In the genomic region with DNA sequence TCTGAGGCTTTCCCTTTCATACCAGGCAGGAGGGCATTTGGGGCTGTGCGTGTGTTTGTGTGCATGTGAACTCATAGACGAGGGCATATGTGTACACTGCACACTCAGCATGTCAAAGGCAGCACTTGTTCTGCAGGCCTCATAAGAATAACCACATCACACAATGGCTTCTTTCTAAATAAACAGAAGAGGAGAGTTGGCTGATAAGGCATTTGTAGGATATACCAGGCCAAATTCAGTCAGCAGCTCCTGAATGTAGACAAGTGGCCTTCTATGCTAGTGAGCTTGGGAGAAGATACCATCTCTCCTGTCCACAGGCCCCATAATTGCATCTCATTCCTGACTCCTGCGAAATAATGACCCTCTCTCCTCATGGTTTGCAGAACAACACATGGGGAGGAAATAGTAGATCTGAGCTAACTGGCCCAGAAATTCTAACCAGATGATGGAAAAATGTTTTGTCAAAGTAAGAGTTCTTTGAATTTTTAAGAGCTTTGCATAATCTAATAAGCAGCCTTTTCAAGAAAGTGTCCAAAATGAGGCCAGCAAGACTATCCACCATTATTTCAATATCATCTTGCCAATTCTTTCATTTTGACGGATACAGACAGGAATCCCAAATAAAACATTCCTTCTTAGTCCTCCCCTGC, we compare ENCODE assay signal across 14 cellular contexts.
DNase-seq lines count a peak whose midpoint lies in the region; TF ChIP-seq lines count a peak whose summit lies in the region.
"Had no signal": no experiment of that assay in that cellular context is flagged by ENCODE, and none has a peak within 500 bp of the region (broad histone marks: within the 10 kb centered on the region; RNA-seq: fewer than 3 reads in every experiment).

No MANE protein-coding gene starts in this region.

- H3K4me3 ChIP-seq in fibroblast of the aortic adventitia (ENCODE audit: low read depth, low read length): no peak overlapping the region
- H3K4me3 ChIP-seq: BLaER1, GM12878, lower lobe of right lung had no signal

- DNase-seq in Ammon's horn (ENCODE audit: low spot score): peak; percentile 67
- DNase-seq in SK-N-DZ (ENCODE audit: low spot score): peak; percentile 18
- DNase-seq in fibroblast of the aortic adventitia (ENCODE audit: low read depth): peak; percentile 26
- peak; percentile 1 for DNase-seq in occipital lobe (lab: John Stamatoyannopoulos, UW)
- DNase-seq in activated CD4-positive, CD25-positive, alpha-beta regulatory T cell treated with anti-CD3 and anti-CD28 coated beads, Interleukin-2, amount 50 U/mL, for 72 hours: no peak
- DNase-seq in DMS79 treated with DMSO at 0.1 percent for 48 hours (lab: John Stamatoyannopoulos, UW): no peak
- DNase-seq in NCI-H2107 (lab: John Stamatoyannopoulos, UW): no peak
- no peak for DNase-seq in middle frontal gyrus (ENCODE audit: extremely low spot score, low spot score)
- DNase-seq: activated CD4-positive, alpha-beta T cell treated with anti-CD3 and anti-CD28 coated beads for 48 hours; erythroblast; lower lobe of right lung; NCI-H187 had no signal

- TF ChIP-seq CTCF in fibroblast of the aortic adventitia (IDR thresholded peaks at IDR 0.05; ENCODE audit: insufficient read depth, low read length): no peak

Comparison
In these comparisons a context has a peak if more than half of its experiments do, and no peak if none do; other contexts are left out.
1. DNase-seq: peak in Ammon's horn (single experiment), SK-N-DZ (single experiment), fibroblast of the aortic adventitia (single experiment) and occipital lobe (single experiment); none in activated CD4-positive, CD25-positive, alpha-beta regulatory T cell treated with anti-CD3 and anti-CD28 coated beads, Interleukin-2, amount 50 U/mL, for 72 hours (single experiment), DMS79 treated with DMSO at 0.1 percent for 48 hours (single experiment), NCI-H2107 (single experiment) and middle frontal gyrus (single experiment).